10 cellular contexts compared by ENCODE assay signal in genomic region chr14:32693114-32693513, GRCh38.
DNase-seq lines count a peak whose midpoint lies in the region; ATAC-seq and TF ChIP-seq lines count a peak whose summit lies in the region.
"Had no signal": no experiment of that assay in that cellular context is flagged by ENCODE, and none has a peak within 500 bp of the region (broad histone marks: within the 10 kb centered on the region; RNA-seq: fewer than 3 reads in every experiment).

No MANE protein-coding gene starts in this region.

- no peak for TF ChIP-seq POLR2A in spleen (IDR thresholded peaks at IDR 0.05)

- WGBS in spleen, 5 donors, result 57 to 72% (median 63%) methylated on average over 3 of the region's 3 CpGs

- no peaks in the 10 kb centered on the region for H3K27me3 ChIP-seq in spleen (replicated peaks in 1 of 7)

- H3K36me3 ChIP-seq in mucosa of descending colon (ENCODE audit: low read depth) (no peaks in the 10 kb centered on the region), spleen (no peaks in the 10 kb centered on the region)

- no peak overlapping the region for H3K4me3 ChIP-seq in mucosa of descending colon
- H3K4me3 ChIP-seq in spleen, result no peak overlapping the region

- H3K4me1 ChIP-seq in mucosa of descending colon (ENCODE audit: low read depth) (no peaks in the 10 kb centered on the region), spleen (no peaks in the 10 kb centered on the region)

- peak; percentile 100 for DNase-seq in DMS79 treated with DMSO at 0.1 percent for 48 hours (lab: John Stamatoyannopoulos, UW)
- DNase-seq in astrocyte of the hippocampus (ENCODE audit: low read depth, low spot score), result peak; percentile 96
- peak in 1 of 3 donors; percentile 23 for DNase-seq in mucosa of descending colon
- no peak for DNase-seq in spleen
- no peak for DNase-seq in AML-193 (lab: John Stamatoyannopoulos, UW)
- no peak for DNase-seq in dedifferentiated amniotic fluid mesenchymal stem cell (ENCODE audit: extremely low spot score)
- DNase-seq: CD4-positive, alpha-beta memory T cell; MV-4-11 had no signal

- no peak for TF ChIP-seq CTCF in mucosa of descending colon (IDR thresholded peaks at IDR 0.05)
- TF ChIP-seq CTCF in spleen (IDR thresholded peaks at IDR 0.05 in 8 of 11, conservative IDR thresholded peaks at IDR 0.05 in 3 of 11), result no peak

- no peak for TF ChIP-seq RAD21 in Ishikawa (IDR thresholded peaks at IDR 0.05; ENCODE audit: low read depth)

- intact Hi-C loops in mucosa of descending colon (cut with DNase I, micrococcal nuclease), result no loop called here
- intact Hi-C loops in spleen (cut with DNase I; ENCODE audit: low total_unique reads), result no loop called here

- ATAC-seq in mucosa of descending colon, result peak; percentile 18
- ATAC-seq in GM21825 (IDR thresholded peaks at IDR 0.05; ENCODE audit: unreplicated experiment), result no peak

- no peak overlapping the region for H3K27ac ChIP-seq in spleen

- peak; percentile 52; the same call in 1 of the 2 replicates for TF ChIP-seq EP300 in Ishikawa (IDR thresholded peaks at IDR 0.05; ENCODE audit: borderline replicate concordance)

- H3K9me3 ChIP-seq in mucosa of descending colon (no peaks in the 10 kb centered on the region), spleen (no peaks in the 10 kb centered on the region)

TF ChIP-seq in Ishikawa, 13 proteins besides CTCF, POLR2A, EP300 and RAD21:
- TF ChIP-seq YY1 (IDR thresholded peaks at IDR 0.05; ENCODE audit: low read depth), result no peak
- TF ChIP-seq MAX (IDR thresholded peaks at IDR 0.05), result no peak
- TF ChIP-seq CREB1 (IDR thresholded peaks at IDR 0.05; ENCODE audit: low read depth), result no peak
- no peak for TF ChIP-seq CEBPB (IDR thresholded peaks at IDR 0.05)
- TF ChIP-seq TEAD4 (IDR thresholded peaks at IDR 0.05), result 0 out of 2 replicates have a peak, but pooled peaks have one; percentile 23
- no peak for TF ChIP-seq REST (IDR thresholded peaks at IDR 0.05; ENCODE audit: low read depth)
- peak; percentile 61 for TF ChIP-seq NFIC (IDR thresholded peaks at IDR 0.05)
- no peak for TF ChIP-seq ZBTB7A (IDR thresholded peaks at IDR 0.05; ENCODE audit: low read depth)
- no peak for TF ChIP-seq TAF1 (IDR thresholded peaks at IDR 0.05; ENCODE audit: low read depth)
- peak; percentile 23; the same call in 1 of the 2 replicates for TF ChIP-seq FOXM1 (IDR thresholded peaks at IDR 0.05; ENCODE audit: borderline replicate concordance, low read depth)
- no peak for TF ChIP-seq USF1 (IDR thresholded peaks at IDR 0.05)
- TF ChIP-seq EGR1 (IDR thresholded peaks at IDR 0.05), result no peak
- peak; percentile 66; the same call in 1 of the 2 replicates for TF ChIP-seq TCF12 (IDR thresholded peaks at IDR 0.05; ENCODE audit: low read depth)

Comparison
In these comparisons a context has a peak if more than half of its experiments do, and no peak if none do; other contexts are left out.
1. DNase-seq: peak in DMS79 treated with DMSO at 0.1 percent for 48 hours (single experiment) and astrocyte of the hippocampus (single experiment); none in spleen (single experiment), AML-193 (0 of 2) and dedifferentiated amniotic fluid mesenchymal stem cell (single experiment).